34 cellular contexts compared by ENCODE assay signal in the genomic region with DNA sequence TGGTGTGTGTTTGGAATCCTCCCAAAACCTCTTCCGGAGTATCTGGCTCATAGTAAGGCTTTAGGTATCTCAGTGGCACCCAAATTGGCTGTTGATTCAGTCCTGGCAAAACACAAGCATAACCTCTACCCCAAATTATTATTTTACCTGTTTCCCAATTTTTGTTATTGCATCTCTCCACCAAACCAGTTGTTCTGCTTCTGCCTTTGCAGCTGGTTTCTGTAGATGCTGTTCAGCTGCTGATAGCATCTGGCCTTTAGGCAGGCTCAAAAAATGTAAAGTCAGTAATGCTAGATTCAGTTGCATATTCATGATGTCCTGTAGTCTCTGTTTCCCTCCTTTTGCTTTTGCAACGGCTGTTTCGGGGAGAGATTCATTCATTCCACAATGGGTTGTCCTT. TPM values are rescaled to one million over a fixed set of nuclear protein-coding genes. Genes with fewer than 3 reads are reported as not detected.
DNase-seq lines count a peak whose midpoint lies in the region; ATAC-seq, FAIRE-seq and TF ChIP-seq lines count a peak whose summit lies in the region.
"Had no signal": no experiment of that assay in that cellular context is flagged by ENCODE, and none has a peak within 500 bp of the region (broad histone marks: within the 10 kb centered on the region; RNA-seq: fewer than 3 reads in every experiment).

No MANE protein-coding gene starts in this region.

- H3K27me3 ChIP-seq in neural progenitor cell (no peaks in the 10 kb centered on the region), trophoblast cell (ENCODE audit: insufficient read depth, low read length) (no peaks in the 10 kb centered on the region)
- H3K27me3 ChIP-seq: BE2C; BLaER1; BLaER1 treated with 17β-estradiol and CSF1 and Interleukin-3, amounts not matched to agents 10 nM and 100 nM had no signal

- no peak overlapping the region for H3K18ac ChIP-seq in trophoblast cell (ENCODE audit: low read length)

- H4K20me1 ChIP-seq in neural progenitor cell (ENCODE audit: low read depth) = no peaks in the 10 kb centered on the region
- H4K20me1 ChIP-seq: BLaER1; BLaER1 treated with 17β-estradiol and CSF1 and Interleukin-3, amounts not matched to agents 10 nM and 100 nM had no signal

- H3K9me3 ChIP-seq in neural progenitor cell (ENCODE audit: low read depth) (peaks cover 25% of the 10 kb centered on the region), trophoblast cell (ENCODE audit: insufficient read depth, low read depth, low read length) (peaks cover 8% of the 10 kb centered on the region)
- H3K9me3 ChIP-seq: BE2C had no signal

- peaks cover 23% of the 10 kb centered on the region for H3K36me3 ChIP-seq in neural progenitor cell
- H3K36me3 ChIP-seq in trophoblast cell (ENCODE audit: control insufficient read depth in 1 of 2, insufficient read depth in 2 of 2, low read length in 2 of 2) = peaks cover 2 to 7% of the 10 kb centered on the region in 2 experiments
- H3K36me3 ChIP-seq: BE2C had no signal

- H3F3A ChIP-seq in neural progenitor cell (ENCODE audit: low read depth) = no peaks in the 10 kb centered on the region

- no peak overlapping the region for H4K8ac ChIP-seq in trophoblast cell (ENCODE audit: low read depth, low read length)

- H3K4me3 Mint-ChIP-seq in neural progenitor cell = peak overlapping the region; percentile 7
- H3K4me3 Mint-ChIP-seq: B cell; CD14-positive monocyte; CD4-positive, alpha-beta memory T cell; CD4-positive, alpha-beta T cell; CD4-positive, CD25-positive, alpha-beta regulatory T cell; CD8-positive, alpha-beta memory T cell; CD8-positive, alpha-beta T cell had no signal

- no peak for FAIRE-seq in urothelium cell line (lab: Jason Lieb, UNC)
- FAIRE-seq: A204.1, A549, D721Med had no signal

- H3K9ac ChIP-seq in neural progenitor cell = no peak overlapping the region
- no peak overlapping the region for H3K9ac ChIP-seq in trophoblast cell (ENCODE audit: low read length)
- H3K9ac ChIP-seq: BLaER1; BLaER1 treated with 17β-estradiol and CSF1 and Interleukin-3, amounts not matched to agents 10 nM and 100 nM had no signal

- H3K4me2 ChIP-seq in neural progenitor cell (no peak overlapping the region), trophoblast cell (ENCODE audit: low read length) (no peak overlapping the region)
- H3K4me2 ChIP-seq: A549; BLaER1; BLaER1 treated with 17β-estradiol and CSF1 and Interleukin-3, amounts not matched to agents 10 nM and 100 nM had no signal

- H3K36me3 Mint-ChIP-seq in neural progenitor cell = peaks cover 32% of the 10 kb centered on the region

- peaks cover 39% of the 10 kb centered on the region for H3K9me3 Mint-ChIP-seq in neural progenitor cell

- H2AK5ac ChIP-seq in trophoblast cell (ENCODE audit: low read length) = no peak overlapping the region

- H3K4me1 ChIP-seq in neural progenitor cell = peaks cover 9% of the 10 kb centered on the region
- no peaks in the 10 kb centered on the region for H3K4me1 ChIP-seq in trophoblast cell (ENCODE audit: control insufficient read depth in 1 of 2, insufficient read depth in 2 of 2, low read length in 2 of 2)
- H3K4me1 ChIP-seq: A549; BE2C; BLaER1; BLaER1 treated with 17β-estradiol and CSF1 and Interleukin-3, amounts not matched to agents 10 nM and 100 nM; Caco-2 had no signal

- H4K91ac ChIP-seq in trophoblast cell (ENCODE audit: low read depth, low read length) = no peak overlapping the region

- H3K27ac ChIP-seq in neural progenitor cell (no peak overlapping the region), trophoblast cell (ENCODE audit: low read depth, low read length) (no peak overlapping the region)
- H3K27ac ChIP-seq: 22Rv1; A549; BLaER1; BLaER1 treated with 17β-estradiol and CSF1 and Interleukin-3, amounts not matched to agents 10 nM and 100 nM; C4-2B had no signal

- H2AFZ ChIP-seq in neural progenitor cell (replicated peaks) (no peak overlapping the region), trophoblast cell (ENCODE audit: insufficient read depth, low read length, poor library complexity) (no peak overlapping the region)

- ATAC-seq in GM21723 (IDR thresholded peaks at IDR 0.05; ENCODE audit: unreplicated experiment) = no peak
- ATAC-seq: A549; CD8-positive, alpha-beta T cell had no signal

- no peak overlapping the region for H2BK5ac ChIP-seq in trophoblast cell (ENCODE audit: low read depth, low read length, poor library complexity)

- DNase-seq in neural progenitor cell (ENCODE audit: low spot score) = no peak
- peak; percentile 51 to 89 for DNase-seq in trophoblast cell
- DNase-seq in urothelium cell line (ENCODE audit: low spot score) = no peak
- DNase-seq: 8988T; ACHN; AML-193; BE2C; C1 segment of cervical spinal cord; Caco-2; Calu3; CD4-positive, alpha-beta memory T cell; CD4-positive, alpha-beta T cell; CD4-positive, CD25-positive, alpha-beta regulatory T cell; CD8-positive, alpha-beta memory T cell; CD8-positive, alpha-beta T cell; COR-L47; DMS 273 treated with DMSO at 0.1 percent for 48 hours; DMS153; DMS53; DMS79; DMS79 treated with DMSO at 0.1 percent for 48 hours; DND-41; EL had no signal

- no peak overlapping the region for H3K23ac ChIP-seq in trophoblast cell (ENCODE audit: low read length)

- no peak overlapping the region for H2BK120ac ChIP-seq in trophoblast cell (ENCODE audit: insufficient read depth, low read length, poor library complexity)

- no peaks in the 10 kb centered on the region for H3K4me1 Mint-ChIP-seq in neural progenitor cell
- H3K4me1 Mint-ChIP-seq: B cell, CD14-positive monocyte had no signal

- no peak overlapping the region for H3K14ac ChIP-seq in trophoblast cell (ENCODE audit: low read length)

- H4K12ac ChIP-seq in trophoblast cell (ENCODE audit: low read depth, low read length) = no peak overlapping the region

- peaks cover 5% of the 10 kb centered on the region for H3K79me2 ChIP-seq in neural progenitor cell (ENCODE audit: low read depth)
- no peaks in the 10 kb centered on the region for H3K79me2 ChIP-seq in trophoblast cell (ENCODE audit: control insufficient read depth, insufficient read depth, low read length, poor library complexity)

- no peak overlapping the region for H3K4me3 ChIP-seq in neural progenitor cell
- H3K4me3 ChIP-seq in trophoblast cell (ENCODE audit: low read depth, low read length) = no peak overlapping the region
- H3K4me3 ChIP-seq: A549; BLaER1; BLaER1 treated with 17β-estradiol and CSF1 and Interleukin-3, amounts not matched to agents 10 nM and 100 nM had no signal

- H2BK12ac ChIP-seq in trophoblast cell (ENCODE audit: low read length) = no peak overlapping the region

- no peak overlapping the region for H3K27ac Mint-ChIP-seq in neural progenitor cell
- H3K27ac Mint-ChIP-seq: B cell; CD14-positive monocyte; CD4-positive, alpha-beta memory T cell; CD4-positive, alpha-beta T cell; CD8-positive, alpha-beta T cell had no signal

- no peaks in the 10 kb centered on the region for H3K27me3 Mint-ChIP-seq in neural progenitor cell (ENCODE audit: insufficient read depth, low read depth)
- H3K27me3 Mint-ChIP-seq: B cell; CD4-positive, alpha-beta memory T cell; CD4-positive, alpha-beta T cell; CD4-positive, CD25-positive, alpha-beta regulatory T cell; CD8-positive, alpha-beta memory T cell had no signal

- WGBS in trophoblast cell (ENCODE audit: extremely low coverage, insufficient coverage, insufficient read length) = no CpG with 5 or more reads among the region's 3 CpGs

- H3K79me1 ChIP-seq in trophoblast cell (ENCODE audit: low read length) = no peaks in the 10 kb centered on the region

- H3K4ac ChIP-seq in trophoblast cell (ENCODE audit: low read depth, low read length) = no peak overlapping the region

- no peak for TF ChIP-seq CTCF in neural progenitor cell (IDR thresholded peaks at IDR 0.05)

RNA-seq across cellular contexts. Expression of a gene that starts 33.8 kb away (rescaled TPM):
- total RNA-seq in neural progenitor cell (ENCODE audit: low replicate concordance) = 19.3 and 31.0 TPM in 2 replicates
- 18.2 and 18.7 TPM in 2 replicates for polyA plus RNA-seq in trophoblast cell (2013)
- total RNA-seq: A172 had no signal

Comparison
In these comparisons a context has a peak if more than half of its experiments do, and no peak if none do; other contexts are left out.
1. DNase-seq: peak in trophoblast cell (2 of 2); none in neural progenitor cell (single experiment) and urothelium cell line (single experiment).